In genomic region chr22:30286813-30287625, GRCh38 we compare ENCODE assay signal across 8 cellular contexts. TPM values are rescaled to one million over a fixed set of nuclear protein-coding genes. Genes with fewer than 3 reads are reported as not detected.
DNase-seq lines count a peak whose midpoint lies in the region; ATAC-seq lines count a peak whose summit lies in the region.

No MANE protein-coding gene starts in this region.

- CTCF ChIA-PET in T-cell (lab: Charles Lee), result interaction anchor here (0.6 to 4.4 kb wide), 31 partner anchors 15 to 182 kb away, joined by 3 to 83 read pairs (median 6); partner anchors contain the start of genes RNF215 (in 2 of the 2), CCDC157 (in 1 of the 2), SEC14L2 (in 1 of the 2) and SF3A1 (in 1 of the 2)

- POLR2A ChIA-PET in T-cell (lab: Charles Lee), result interaction anchor here in 1 of 2 donors (0.6 kb wide), 1 partner anchor 303 kb away, joined by 3 read pairs; no protein-coding TSS in a partner anchor

- in situ Hi-C loops in Caki2 (cut with HindIII; ENCODE audit: low pct_unique_long_range_greater_than_20kb, low sequenced_read_pairs), result loop anchor here (10.0 kb wide), 1 partner anchor 98 kb away; the partner anchor contains the start of gene RNF215

- peak in 2 of 4 experiments; percentile 14 to 25 for ATAC-seq in T-cell (replicated peaks in 1 of 4)
- ATAC-seq in GM18517 (IDR thresholded peaks at IDR 0.05; ENCODE audit: unreplicated experiment), result no peak
- ATAC-seq in GM18858 (IDR thresholded peaks at IDR 0.05; ENCODE audit: unreplicated experiment), result no peak

- H3K4me1 Mint-ChIP-seq in T-cell, result peaks cover 45 to 57% (median 48%) of the 10 kb centered on the region in 3 donors

- DNase-seq in Caki2 (ENCODE audit: low read depth) (peak; percentile 70), HuH-7 (ENCODE audit: low spot score) (peak; percentile 90), T-cell (peak; percentile 58 to 87 (median 80)), iPS-NIHi7 (ENCODE audit: extremely low spot score) (peak; percentile 86)
- DNase-seq in activated naive CD8-positive, alpha-beta T cell treated with anti-CD3 and anti-CD28 coated beads, Interleukin-2, amount 50 U/mL, for 16 hours (ENCODE audit: low read depth, low spot score), result peak; percentile 75
- peak; percentile 93 to 94 for DNase-seq in stimulated activated CD4-positive, alpha-beta T cell treated with anti-CD3 and anti-CD28 coated beads, Interleukin-2, amount 100 ng/mL, for 24 hours

- H3K4me3 Mint-ChIP-seq in T-cell, result no peak overlapping the region

- peaks cover 9% of the 10 kb centered on the region for H3K36me3 Mint-ChIP-seq in T-cell

- H3K27ac Mint-ChIP-seq in T-cell, result peak overlapping the region in 1 of 2 donors; percentile 39

- H3K27me3 Mint-ChIP-seq in T-cell, result no peaks in the 10 kb centered on the region

- H3K9me3 Mint-ChIP-seq in T-cell, result no peaks in the 10 kb centered on the region

RNA-seq across cellular contexts. Expression of gene CASTOR1, which starts 2.3 kb away (rescaled TPM):
- 14.0 and 16.0 TPM in 2 replicates for total RNA-seq in Caki2 (2014; rRNA removed; shearing (Covaris generic); ENCODE audit: low replicate concordance)
- total RNA-seq in T-cell, result 10 to 100 TPM; 12.8 to 21.9 (median 16.1) TPM

RNA-seq across cellular contexts. Expression of gene OSM, which starts 20.4 kb away (rescaled TPM):
- not detected in 2 replicates for total RNA-seq in Caki2 (2014; rRNA removed; shearing (Covaris generic); ENCODE audit: low replicate concordance)
- total RNA-seq in T-cell, result 10 to 100 TPM in 2 of 5 donors, 1 to 10 TPM in 3; 5.9 to 16.5 (median 7.4) TPM

RNA-seq across cellular contexts. Expression of gene TBC1D10A, which starts 39.7 kb away (rescaled TPM):
- 44.3 and 45.5 TPM in 2 replicates for total RNA-seq in Caki2 (2014; rRNA removed; shearing (Covaris generic); ENCODE audit: low replicate concordance)
- total RNA-seq in T-cell, result 10 to 100 TPM; 56.2 to 84.3 (median 82.3) TPM

RNA-seq across cellular contexts. Expression of gene LIF, which starts 40.5 kb away (rescaled TPM):
- 35.7 and 35.8 TPM in 2 replicates for total RNA-seq in Caki2 (2014; rRNA removed; shearing (Covaris generic); ENCODE audit: low replicate concordance)
- total RNA-seq in T-cell, result 1 to 10 TPM in 3 of 5 donors, under 1 TPM in 2; 0.26 to 3.3 (median 1.4) TPM
